In genomic region chr21:33229776-33230517, GRCh38 we compare ENCODE assay signal across 1 cellular context.
TF ChIP-seq lines count a peak whose summit lies in the region.

Gene IFNAR2, plus strand, starts transcription at chr21:33229938. Its CDS starts 11,985 bp downstream, at chr21:33241923.

TF ChIP-seq in A549, 52 proteins besides CTCF, POLR2A, EP300 and RAD21 (continued from another document):
- TF ChIP-seq REST (IDR thresholded peaks at IDR 0.05) (no peak), ZC3H11A (IDR thresholded peaks at IDR 0.05) (no peak), HDAC2 (IDR thresholded peaks at IDR 0.05) (no peak), ATOH8 (CRISPR knock-in tag; IDR thresholded peaks at IDR 0.05; ENCODE audit: low read depth) (no peak), BHLHE40 (IDR thresholded peaks at IDR 0.05; ENCODE audit: low read depth, low read length) (no peak), MAX (IDR thresholded peaks at IDR 0.05) (peak; percentile 13; the same call in 1 of the 2 replicates), FOSL2 (IDR thresholded peaks at IDR 0.05) (no peak), FOSL2 (CRISPR knock-in tag; IDR thresholded peaks at IDR 0.05) (no peak), HOXB13 (CRISPR knock-in tag; IDR thresholded peaks at IDR 0.05; ENCODE audit: low read depth) (no peak), PHF8 (IDR thresholded peaks at IDR 0.05; ENCODE audit: borderline replicate concordance, low read depth) (peak; percentile 77; the same call in 1 of the 2 replicates)
TF ChIP-seq in A549: peak in this region for 2.
